ENCODE assay signal across 1 cellular context in the genomic region with DNA sequence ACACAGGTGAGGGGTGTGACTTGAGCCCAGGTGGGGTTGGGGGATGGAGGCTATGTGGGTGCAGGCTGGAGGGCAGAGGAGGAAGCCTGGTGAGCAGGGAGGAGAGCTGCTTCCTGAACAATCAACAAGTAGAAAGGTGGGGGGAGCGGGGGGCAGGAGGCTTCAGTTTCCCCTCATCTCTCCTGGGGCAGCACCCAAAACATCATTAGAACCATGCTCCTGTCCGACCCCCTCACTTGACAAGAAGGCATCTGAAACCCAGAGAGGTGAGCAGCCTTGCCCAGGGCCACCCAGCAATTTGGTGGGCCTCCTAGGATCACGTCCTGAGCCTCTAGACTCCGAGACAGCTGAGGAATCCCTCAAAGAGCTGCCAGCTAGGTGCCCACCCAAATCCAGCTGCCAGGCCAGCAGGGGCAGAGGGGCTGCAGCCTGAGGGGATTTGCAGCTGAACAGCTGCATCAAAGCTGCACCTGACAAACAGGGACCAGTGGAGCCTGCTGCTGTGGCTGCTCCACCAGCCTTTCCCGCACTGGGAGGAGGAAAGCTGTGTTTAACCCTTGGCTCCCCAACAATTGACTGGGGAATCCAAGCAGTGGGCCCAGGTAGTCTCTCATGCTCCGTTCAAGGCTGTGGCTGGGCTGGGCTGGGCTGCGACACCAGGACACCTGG.
TF ChIP-seq lines count a peak whose summit lies in the region.

No MANE protein-coding gene starts in this region.

TF ChIP-seq in GM12891, 5 proteins besides CTCF, POLR2A, EP300 and RAD21:
- no peak for TF ChIP-seq SPI1 (IDR thresholded peaks at IDR 0.05; ENCODE audit: low read depth, low read length)
- TF ChIP-seq POLR2AphosphoS5 (IDR thresholded peaks at IDR 0.05; ENCODE audit: low read depth, low read length), result no peak
- TF ChIP-seq POU2F2 (IDR thresholded peaks at IDR 0.05; ENCODE audit: low read depth, low read length), result no peak
- TF ChIP-seq PAX5 (IDR thresholded peaks at IDR 0.05; ENCODE audit: insufficient read depth, low read length, severe bottlenecking), result no peak
- no peak for TF ChIP-seq TAF1 (IDR thresholded peaks at IDR 0.05; ENCODE audit: low read depth, low read length)
